8 cellular contexts compared by ENCODE assay signal in genomic region chr3:184155644-184156521, GRCh38. TPM values are rescaled to one million over a fixed set of nuclear protein-coding genes. Genes with fewer than 3 reads are reported as not detected.
DNase-seq lines count a peak whose midpoint lies in the region; ATAC-seq, FAIRE-seq and TF ChIP-seq lines count a peak whose summit lies in the region.

No MANE protein-coding gene starts in this region.

- TF ChIP-seq CTCF in breast epithelium (IDR thresholded peaks at IDR 0.05) = no peak
- no peak for TF ChIP-seq CTCF in kidney (IDR thresholded peaks at IDR 0.05; ENCODE audit: borderline replicate concordance, extremely low read depth, insufficient read depth)

- no peak for TF ChIP-seq POLR2A in breast epithelium (IDR thresholded peaks at IDR 0.05)

- no peaks in the 10 kb centered on the region for H3K27me3 ChIP-seq in breast epithelium

- H3K9me3 ChIP-seq in breast epithelium = no peaks in the 10 kb centered on the region
- H3K9me3 ChIP-seq in kidney (ENCODE audit: control insufficient read depth in 1 of 2, low read length in 2 of 2) = no peaks in the 10 kb centered on the region

- intact Hi-C loops in breast epithelium (cut with DNase I; ENCODE audit: low total_unique reads) = no loop called here
- intact Hi-C loops in kidney (cut with DNase I) = no loop called here

- H3K36me3 ChIP-seq in breast epithelium (no peaks in the 10 kb centered on the region), kidney (ENCODE audit: control insufficient read depth in 1 of 2, insufficient read depth in 2 of 2, low read length in 2 of 2) (no peaks in the 10 kb centered on the region)

- H3K9ac ChIP-seq in kidney (ENCODE audit: low read length in 2 of 2) = peak overlapping the region; percentile 89 to 91

- H3K4me1 ChIP-seq in breast epithelium (peaks cover 0 to 5% of the 10 kb centered on the region in 2 donors), kidney (ENCODE audit: control insufficient read depth in 1 of 2, insufficient read depth in 1 of 2, low read depth in 1 of 2, low read length in 2 of 2) (peaks cover 9 to 20% of the 10 kb centered on the region in 2 donors)

- ATAC-seq in HG03342 (IDR thresholded peaks at IDR 0.05; ENCODE audit: unreplicated experiment) = peak; percentile 31

- H3K27ac ChIP-seq in breast epithelium (peak overlapping the region; percentile 88 to 97), kidney (ENCODE audit: low read depth in 2 of 2, low read length in 2 of 2) (peak overlapping the region; percentile 68 to 82)

- DNase-seq in AG20443 (ENCODE audit: low spot score) = peak; percentile 46
- DNase-seq in GM19238 (ENCODE audit: insufficient read length, low spot score) = peak; percentile 55
- DNase-seq in T-helper 22 cell (ENCODE audit: low read depth) = peak; percentile 19
- DNase-seq in breast epithelium (ENCODE audit: low spot score in 2 of 2) = peak in 1 of 2 donors; percentile 61
- DNase-seq in kidney = peak; percentile 84
- DNase-seq in stimulated activated CD4-positive, alpha-beta T cell treated with anti-CD3 and anti-CD28 coated beads, Interleukin-4, amount 100 ng/mL, for 1 hour = peak; percentile 54
- DNase-seq in Ammon's horn (ENCODE audit: low spot score) = no peak

- FAIRE-seq in kidney (lab: Jason Lieb, UNC) = no peak

- H3K4me3 ChIP-seq in breast epithelium (peak overlapping the region; percentile 88 to 99 (median 91)), kidney (ENCODE audit: low read length in 2 of 2) (peak overlapping the region; percentile 89 to 95)

RNA-seq across cellular contexts. Expression of gene DVL3, which starts 0.7 kb away (rescaled TPM):
- 10 to 100 TPM; 35.7 to 40.2 (median 36.1) TPM for total RNA-seq in breast epithelium
- total RNA-seq in kidney = 57.4 TPM
- polyA plus RNA-seq in kidney (ENCODE audit: insufficient read depth, low read depth, low replicate concordance) = 30.3 TPM

RNA-seq across cellular contexts. Expression of gene AP2M1, which starts 18.8 kb away (rescaled TPM):
- total RNA-seq in breast epithelium = 100 to 1,000 TPM; 195 to 240 (median 204) TPM
- total RNA-seq in kidney = 329 TPM
- 353 TPM for polyA plus RNA-seq in kidney (ENCODE audit: insufficient read depth, low read depth, low replicate concordance)

RNA-seq across cellular contexts. Expression of gene EIF2B5, which starts 20.7 kb away (rescaled TPM):
- total RNA-seq in breast epithelium (10 to 100 TPM; 37.3 to 62.3 (median 50.1) TPM), kidney (36.9 TPM)
- polyA plus RNA-seq in kidney (ENCODE audit: insufficient read depth, low read depth, low replicate concordance) = 37.0 TPM

RNA-seq across cellular contexts. Expression of gene ABCF3, which starts 30.1 kb away (rescaled TPM):
- total RNA-seq in breast epithelium (10 to 100 TPM; 59.4 to 77.4 (median 71.8) TPM), kidney (69.0 TPM)
- polyA plus RNA-seq in kidney (ENCODE audit: insufficient read depth, low read depth, low replicate concordance) = 49.1 TPM

RNA-seq across cellular contexts. Expression of gene HTR3E, which starts 59.0 kb away (rescaled TPM):
- total RNA-seq in breast epithelium (not detected), kidney (not detected)
- polyA plus RNA-seq in kidney (ENCODE audit: insufficient read depth, low read depth, low replicate concordance) = not detected
